Comparison of ENCODE assay signal across 28 cellular contexts in the genomic region with DNA sequence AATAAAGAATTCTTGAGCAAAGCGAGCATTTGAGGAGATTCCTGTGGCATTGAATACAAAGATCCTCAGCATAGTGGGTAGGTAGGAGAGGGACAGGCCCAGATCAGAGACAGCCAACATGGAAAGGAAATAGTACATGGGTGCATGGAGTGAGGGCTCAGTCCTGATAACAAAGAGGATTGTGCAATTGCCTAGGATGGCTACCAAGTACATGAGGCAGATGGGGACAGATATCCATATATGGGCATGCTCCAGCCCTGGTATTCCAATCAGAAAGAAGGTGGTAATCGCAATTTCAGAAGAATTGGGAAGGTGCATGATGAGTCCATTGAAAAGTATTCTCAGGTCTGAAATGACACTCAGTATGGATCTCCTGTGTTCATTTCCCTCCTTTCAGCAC. TPM values are rescaled to one million over a fixed set of nuclear protein-coding genes. Genes with fewer than 3 reads are reported as not detected.
"Had no signal": no experiment of that assay in that cellular context is flagged by ENCODE, and none has a peak within 500 bp of the region (broad histone marks: within the 10 kb centered on the region; RNA-seq: fewer than 3 reads in every experiment).

No MANE protein-coding gene starts in this region.

- H3K36me3 ChIP-seq: heart right ventricle, left lung, thoracic aorta, vagina had no signal

- H3K27ac ChIP-seq: heart right ventricle, left lung, thoracic aorta, vagina had no signal

- H3K4me1 ChIP-seq: heart right ventricle, left lung, vagina had no signal

- H3K9me3 ChIP-seq: heart right ventricle, left lung, mucosa of descending colon, thoracic aorta, vagina had no signal

- H3K27me3 ChIP-seq: heart right ventricle, left lung, vagina had no signal

- ATAC-seq: activated T-cell treated with anti-CD3 and anti-CD28 coated beads, Interleukin-2, amount 50 U/mL, for 72 hours; esophagus mucosa; heart right ventricle; left lung; mucosa of descending colon; sciatic nerve; stimulated activated effector memory CD8-positive, alpha-beta T cell treated with anti-CD3 and anti-CD28 coated beads, Interleukin-12 subunit alpha, Interleukin-12 subunit beta, amount 100 ng/mL, for 72 hours had no signal

- H3K4me3 ChIP-seq: heart right ventricle, left lung, lung, mucosa of descending colon, thoracic aorta, vagina had no signal

- DNase-seq: activated CD4-positive, alpha-beta T cell treated with anti-CD3 and anti-CD28 coated beads, Interleukin-2, amount 50 U/mL, for 1 hour; activated naive CD4-positive, alpha-beta T cell treated with Interleukin-2 at 50 U/mL for 16 hours; activated T-cell treated with anti-CD3 and anti-CD28 coated beads for 4 hours; activated T-cell treated with anti-CD3 and anti-CD28 coated beads, Interleukin-2, amount 50 U/mL, for 72 hours; aorta; central memory CD4-positive, alpha-beta T cell; endodermal cell; foreskin melanocyte; heart right ventricle; left lung; mucosa of descending colon; small intestine; stimulated activated CD4-positive, alpha-beta T cell treated with anti-CD3 and anti-CD28 coated beads, Interleukin-4, amount 100 ng/mL, for 24 hours; T-helper 2 cell had no signal

RNA-seq across cellular contexts. Expression of a gene that starts 8.6 kb away (rescaled TPM):
- total RNA-seq: activated T-cell treated with anti-CD3 and anti-CD28 coated beads, Interleukin-2, amount 50 U/mL, for 72 hours; aorta; endodermal cell; esophagus mucosa; glomerular endothelial cell; heart right ventricle; left lung; lung; mesenteric fat pad; mucosa of descending colon; myocyte; osteocyte; progenitor cell of endocrine pancreas; renal cortical epithelial cell; sciatic nerve; subcutaneous adipose tissue; thoracic aorta; vagina had no signal
- polyA plus RNA-seq: adipose tissue, aorta, heart right ventricle, lung, small intestine had no signal

RNA-seq across cellular contexts. Expression of a gene that starts 13.3 kb away (rescaled TPM):
- total RNA-seq: activated T-cell treated with anti-CD3 and anti-CD28 coated beads, Interleukin-2, amount 50 U/mL, for 72 hours; aorta; endodermal cell; esophagus mucosa; glomerular endothelial cell; heart right ventricle; left lung; lung; mesenteric fat pad; mucosa of descending colon; myocyte; osteocyte; progenitor cell of endocrine pancreas; renal cortical epithelial cell; sciatic nerve; subcutaneous adipose tissue; thoracic aorta; vagina had no signal
- polyA plus RNA-seq: adipose tissue, aorta, heart right ventricle, lung, small intestine had no signal

RNA-seq across cellular contexts. Expression of a gene that starts 28.9 kb away (rescaled TPM):
- total RNA-seq: activated T-cell treated with anti-CD3 and anti-CD28 coated beads, Interleukin-2, amount 50 U/mL, for 72 hours; aorta; endodermal cell; esophagus mucosa; glomerular endothelial cell; heart right ventricle; left lung; lung; mesenteric fat pad; mucosa of descending colon; myocyte; osteocyte; progenitor cell of endocrine pancreas; renal cortical epithelial cell; sciatic nerve; subcutaneous adipose tissue; thoracic aorta; vagina had no signal
- polyA plus RNA-seq: adipose tissue, aorta, heart right ventricle, lung, small intestine had no signal

RNA-seq across cellular contexts. Expression of a gene that starts 33.9 kb away (rescaled TPM):
- total RNA-seq: activated T-cell treated with anti-CD3 and anti-CD28 coated beads, Interleukin-2, amount 50 U/mL, for 72 hours; aorta; endodermal cell; esophagus mucosa; glomerular endothelial cell; heart right ventricle; left lung; lung; mesenteric fat pad; mucosa of descending colon; myocyte; osteocyte; progenitor cell of endocrine pancreas; renal cortical epithelial cell; sciatic nerve; subcutaneous adipose tissue; thoracic aorta; vagina had no signal
- polyA plus RNA-seq: adipose tissue, aorta, heart right ventricle, lung, small intestine had no signal

RNA-seq across cellular contexts. Expression of a gene that starts 41.3 kb away (rescaled TPM):
- total RNA-seq: activated T-cell treated with anti-CD3 and anti-CD28 coated beads, Interleukin-2, amount 50 U/mL, for 72 hours; aorta; endodermal cell; esophagus mucosa; glomerular endothelial cell; heart right ventricle; left lung; lung; mesenteric fat pad; mucosa of descending colon; myocyte; osteocyte; progenitor cell of endocrine pancreas; renal cortical epithelial cell; sciatic nerve; subcutaneous adipose tissue; thoracic aorta; vagina had no signal
- polyA plus RNA-seq: adipose tissue, aorta, heart right ventricle, lung, small intestine had no signal
